Comparison of ENCODE assay signal across 1 cellular context in the genomic region with DNA sequence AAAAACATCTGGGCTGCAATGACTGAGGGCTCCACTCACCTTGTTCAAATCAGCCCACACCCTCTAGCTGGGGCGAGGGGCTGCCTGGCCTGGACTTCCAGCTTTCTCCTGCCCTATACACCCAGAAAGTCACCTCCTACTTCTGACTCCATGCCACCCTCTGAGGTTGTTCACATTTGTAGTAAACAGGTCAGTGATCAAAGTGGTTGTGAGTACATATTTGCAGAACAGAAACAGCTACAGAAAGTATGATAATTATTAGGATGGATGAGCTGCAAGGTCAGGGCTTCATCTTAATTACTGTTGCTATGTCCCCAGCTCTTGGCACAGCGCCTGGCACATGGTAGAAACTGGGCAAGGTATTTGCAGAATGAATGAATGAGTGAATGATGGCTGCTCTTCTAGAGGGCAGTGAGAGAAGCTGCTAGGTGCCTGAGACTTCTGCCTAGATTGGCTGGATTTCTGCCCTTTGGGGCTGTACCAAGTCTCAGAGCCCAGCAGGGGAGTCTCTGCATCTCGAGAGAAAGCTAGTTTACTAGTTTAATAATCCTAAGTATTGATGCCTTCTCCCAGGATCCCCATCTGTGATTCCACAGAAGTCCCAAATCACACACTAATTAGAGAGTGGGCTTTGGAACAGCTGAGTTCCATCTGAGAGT.
TF ChIP-seq lines count a peak whose summit lies in the region.

No MANE protein-coding gene starts in this region.

TF ChIP-seq in GM23338, 12 proteins besides CTCF, POLR2A, EP300 and RAD21 (continued from another document):
- TF ChIP-seq, protein P1, sequence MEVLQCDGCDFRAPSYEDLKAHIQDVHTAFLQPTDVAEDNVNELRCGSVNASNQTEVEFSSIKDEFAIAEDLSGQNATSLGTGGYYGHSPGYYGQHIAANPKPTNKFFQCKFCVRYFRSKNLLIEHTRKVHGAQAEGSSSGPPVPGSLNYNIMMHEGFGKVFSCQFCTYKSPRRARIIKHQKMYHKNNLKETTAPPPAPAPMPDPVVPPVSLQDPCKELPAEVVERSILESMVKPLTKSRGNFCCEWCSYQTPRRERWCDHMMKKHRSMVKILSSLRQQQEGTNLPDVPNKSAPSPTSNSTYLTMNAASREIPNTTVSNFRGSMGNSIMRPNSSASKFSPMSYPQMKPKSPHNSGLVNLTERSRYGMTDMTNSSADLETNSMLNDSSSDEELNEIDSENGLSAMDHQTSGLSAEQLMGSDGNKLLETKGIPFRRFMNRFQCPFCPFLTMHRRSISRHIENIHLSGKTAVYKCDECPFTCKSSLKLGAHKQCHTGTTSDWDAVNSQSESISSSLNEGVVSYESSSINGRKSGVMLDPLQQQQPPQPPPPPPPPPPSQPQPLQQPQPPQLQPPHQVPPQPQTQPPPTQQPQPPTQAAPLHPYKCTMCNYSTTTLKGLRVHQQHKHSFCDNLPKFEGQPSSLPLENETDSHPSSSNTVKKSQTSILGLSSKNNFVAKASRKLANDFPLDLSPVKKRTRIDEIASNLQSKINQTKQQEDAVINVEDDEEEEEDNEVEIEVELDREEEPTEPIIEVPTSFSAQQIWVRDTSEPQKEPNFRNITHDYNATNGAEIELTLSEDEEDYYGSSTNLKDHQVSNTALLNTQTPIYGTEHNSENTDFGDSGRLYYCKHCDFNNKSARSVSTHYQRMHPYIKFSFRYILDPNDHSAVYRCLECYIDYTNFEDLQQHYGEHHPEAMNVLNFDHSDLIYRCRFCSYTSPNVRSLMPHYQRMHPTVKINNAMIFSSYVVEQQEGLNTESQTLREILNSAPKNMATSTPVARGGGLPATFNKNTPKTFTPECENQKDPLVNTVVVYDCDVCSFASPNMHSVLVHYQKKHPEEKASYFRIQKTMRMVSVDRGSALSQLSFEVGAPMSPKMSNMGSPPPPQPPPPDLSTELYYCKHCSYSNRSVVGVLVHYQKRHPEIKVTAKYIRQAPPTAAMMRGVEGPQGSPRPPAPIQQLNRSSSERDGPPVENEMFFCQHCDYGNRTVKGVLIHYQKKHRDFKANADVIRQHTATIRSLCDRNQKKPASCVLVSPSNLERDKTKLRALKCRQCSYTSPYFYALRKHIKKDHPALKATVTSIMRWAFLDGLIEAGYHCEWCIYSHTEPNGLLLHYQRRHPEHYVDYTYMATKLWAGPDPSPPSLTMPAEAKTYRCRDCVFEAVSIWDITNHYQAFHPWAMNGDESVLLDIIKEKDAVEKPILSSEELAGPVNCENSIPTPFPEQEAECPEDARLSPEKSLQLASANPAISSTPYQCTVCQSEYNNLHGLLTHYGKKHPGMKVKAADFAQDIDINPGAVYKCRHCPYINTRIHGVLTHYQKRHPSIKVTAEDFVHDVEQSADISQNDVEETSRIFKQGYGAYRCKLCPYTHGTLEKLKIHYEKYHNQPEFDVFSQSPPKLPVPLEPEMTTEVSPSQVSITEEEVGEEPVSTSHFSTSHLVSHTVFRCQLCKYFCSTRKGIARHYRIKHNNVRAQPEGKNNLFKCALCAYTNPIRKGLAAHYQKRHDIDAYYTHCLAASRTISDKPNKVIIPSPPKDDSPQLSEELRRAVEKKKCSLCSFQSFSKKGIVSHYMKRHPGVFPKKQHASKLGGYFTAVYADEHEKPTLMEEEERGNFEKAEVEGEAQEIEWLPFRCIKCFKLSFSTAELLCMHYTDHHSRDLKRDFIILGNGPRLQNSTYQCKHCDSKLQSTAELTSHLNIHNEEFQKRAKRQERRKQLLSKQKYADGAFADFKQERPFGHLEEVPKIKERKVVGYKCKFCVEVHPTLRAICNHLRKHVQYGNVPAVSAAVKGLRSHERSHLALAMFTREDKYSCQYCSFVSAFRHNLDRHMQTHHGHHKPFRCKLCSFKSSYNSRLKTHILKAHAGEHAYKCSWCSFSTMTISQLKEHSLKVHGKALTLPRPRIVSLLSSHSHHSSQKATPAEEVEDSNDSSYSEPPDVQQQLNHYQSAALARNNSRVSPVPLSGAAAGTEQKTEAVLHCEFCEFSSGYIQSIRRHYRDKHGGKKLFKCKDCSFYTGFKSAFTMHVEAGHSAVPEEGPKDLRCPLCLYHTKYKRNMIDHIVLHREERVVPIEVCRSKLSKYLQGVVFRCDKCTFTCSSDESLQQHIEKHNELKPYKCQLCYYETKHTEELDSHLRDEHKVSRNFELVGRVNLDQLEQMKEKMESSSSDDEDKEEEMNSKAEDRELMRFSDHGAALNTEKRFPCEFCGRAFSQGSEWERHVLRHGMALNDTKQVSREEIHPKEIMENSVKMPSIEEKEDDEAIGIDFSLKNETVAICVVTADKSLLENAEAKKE (CRISPR knock-in tag; IDR thresholded peaks at IDR 0.05), result no peak
- TF ChIP-seq REST (IDR thresholded peaks at IDR 0.05; ENCODE audit: unreplicated experiment) (no peak), CREB1 (CRISPR knock-in tag; IDR thresholded peaks at IDR 0.05; ENCODE audit: low read depth) (no peak), STAT1 (IDR thresholded peaks at IDR 0.05; ENCODE audit: unreplicated experiment) (no peak), EZH2phosphoT487 (IDR thresholded peaks at IDR 0.05; ENCODE audit: unreplicated experiment) (no peak)
